In the genomic region with DNA sequence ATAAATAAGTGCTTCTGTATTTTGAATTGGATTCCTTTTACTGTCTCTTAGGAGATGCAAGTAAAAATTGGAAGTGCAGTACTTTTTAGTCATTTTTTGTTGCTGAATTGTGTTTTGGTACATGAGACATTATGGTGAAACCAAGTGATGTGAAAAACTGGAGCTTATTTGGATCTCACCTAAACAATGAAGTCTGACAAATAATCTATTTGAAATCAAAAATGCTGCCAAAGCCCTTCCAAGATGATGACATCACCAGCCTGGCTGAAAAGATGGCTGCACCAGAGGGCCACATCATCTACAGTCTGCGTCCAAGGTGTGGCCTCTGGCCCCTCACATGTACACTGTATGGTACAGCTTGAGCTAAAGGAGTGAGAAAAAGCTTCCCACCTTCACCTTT, we compare ENCODE assay signal across 21 cellular contexts.
DNase-seq lines count a peak whose midpoint lies in the region; ATAC-seq and TF ChIP-seq lines count a peak whose summit lies in the region.
"Had no signal": no experiment of that assay in that cellular context is flagged by ENCODE, and none has a peak within 500 bp of the region (broad histone marks: within the 10 kb centered on the region; RNA-seq: fewer than 3 reads in every experiment).

No MANE protein-coding gene starts in this region.

- no peaks in the 10 kb centered on the region for H3K79me2 ChIP-seq in hepatocyte
- H3K79me2 ChIP-seq in osteoblast (ENCODE audit: insufficient read depth, low read length), result no peaks in the 10 kb centered on the region

- no peaks in the 10 kb centered on the region for H4K20me1 ChIP-seq in hepatocyte (ENCODE audit: insufficient read depth, poor library complexity, severe bottlenecking)
- H4K20me1 ChIP-seq in osteoblast (ENCODE audit: insufficient read depth, low read length), result no peaks in the 10 kb centered on the region
- H4K20me1 ChIP-seq: BLaER1 treated with 17β-estradiol and CSF1 and Interleukin-3, amounts not matched to agents 10 nM and 100 nM had no signal

- H2AFZ ChIP-seq in hepatocyte (no peak overlapping the region), osteoblast (ENCODE audit: low read length) (no peak overlapping the region)
- H2AFZ ChIP-seq: GM23248 had no signal

- TF ChIP-seq POLR2A in right lobe of liver (IDR thresholded peaks at IDR 0.05), result no peak

- H3K9me3 ChIP-seq in hepatocyte (ENCODE audit: low read depth) (no peaks in the 10 kb centered on the region), right lobe of liver (no peaks in the 10 kb centered on the region), osteoblast (ENCODE audit: low read depth, low read length) (no peaks in the 10 kb centered on the region)
- H3K9me3 ChIP-seq: BE2C had no signal

- ATAC-seq in right lobe of liver, result no peak
- ATAC-seq: GM12878 had no signal

- H3K4me1 ChIP-seq in hepatocyte (ENCODE audit: insufficient read depth), result no peaks in the 10 kb centered on the region
- peaks cover 0 to 14% (median 3%) of the 10 kb centered on the region in 4 donors for H3K4me1 ChIP-seq in right lobe of liver
- no peaks in the 10 kb centered on the region for H3K4me1 ChIP-seq in osteoblast (ENCODE audit: insufficient read depth, low read length)
- H3K4me1 ChIP-seq: BE2C; BLaER1 treated with 17β-estradiol and CSF1 and Interleukin-3, amounts not matched to agents 10 nM and 100 nM had no signal

- intact Hi-C loops in dorsolateral prefrontal cortex (cut with DNase I), result no loop called here
- intact Hi-C loops in right lobe of liver (cut with DNase I), result no loop called here

- DNase-seq in dorsolateral prefrontal cortex (no peak), hepatocyte (ENCODE audit: low spot score) (no peak), right lobe of liver (no peak), superior temporal gyrus (ENCODE audit: extremely low spot score) (peak; percentile 66), osteoblast (ENCODE audit: insufficient read length, low spot score, missing footprints) (no peak), NCI-H2081 treated with DMSO at 0.1 percent for 48 hours (lab: John Stamatoyannopoulos, UW) (no peak)
- no peak for DNase-seq in activated effector memory CD4-positive, alpha-beta T cell treated with anti-CD3 and anti-CD28 coated beads, Interleukin-2, amount 50 U/mL, for 16 hours
- DNase-seq: AML-193; BE2C; CD4-positive, alpha-beta T cell; CD8-positive, alpha-beta memory T cell; DMS 273 treated with DMSO at 0.1 percent for 48 hours; DMS79; EL; GDM1; GM23248; H7; HCEC 1CT had no signal

- H3K9me2 ChIP-seq in hepatocyte (replicated peaks; ENCODE audit: insufficient read depth), result no peaks in the 10 kb centered on the region

- 100% methylated on average over 1 of the region's 1 CpG for WGBS in hepatocyte (ENCODE audit: low lambda C conversion rate, missing lambda C conversion rate)
- WGBS in right lobe of liver (ENCODE audit: insufficient coverage, low coverage, low lambda C conversion rate, missing lambda C conversion rate), result 100% methylated on average over 1 of the region's 1 CpG

- H3K27ac ChIP-seq in dorsolateral prefrontal cortex (peak overlapping the region in 34 of 59 donors; percentile 2 to 81 (median 46)), hepatocyte (peak overlapping the region; percentile 5), right lobe of liver (peak overlapping the region in 2 of 3 donors; percentile 85 to 93), osteoblast (ENCODE audit: low read depth, low read length) (no peak overlapping the region)
- H3K27ac ChIP-seq: 22Rv1; BLaER1 treated with 17β-estradiol and CSF1 and Interleukin-3, amounts not matched to agents 10 nM and 100 nM; GM23248 had no signal

- H3K27me3 ChIP-seq in dorsolateral prefrontal cortex (no peaks in the 10 kb centered on the region), hepatocyte (no peaks in the 10 kb centered on the region), right lobe of liver (no peaks in the 10 kb centered on the region), osteoblast (ENCODE audit: insufficient read depth, low read length) (no peaks in the 10 kb centered on the region)
- H3K27me3 ChIP-seq: BE2C; BLaER1 treated with 17β-estradiol and CSF1 and Interleukin-3, amounts not matched to agents 10 nM and 100 nM had no signal

- TF ChIP-seq CTCF in dorsolateral prefrontal cortex (IDR thresholded peaks at IDR 0.05 in 54 of 56, conservative IDR thresholded peaks at IDR 0.05 in 2 of 56; ENCODE audit: low read depth in 1 of 56, partially characterized antibody in 56 of 56) (no peak), hepatocyte (IDR thresholded peaks at IDR 0.05; ENCODE audit: poor library complexity) (no peak), right lobe of liver (IDR thresholded peaks at IDR 0.05) (no peak), osteoblast (IDR thresholded peaks at IDR 0.05; ENCODE audit: extremely low read depth, low read depth, low read length) (no peak)

- no peaks in the 10 kb centered on the region for H3K36me3 ChIP-seq in hepatocyte (replicated peaks; ENCODE audit: insufficient read depth, low read depth)
- H3K36me3 ChIP-seq in right lobe of liver, result no peaks in the 10 kb centered on the region
- H3K36me3 ChIP-seq in osteoblast (ENCODE audit: insufficient read depth, low read length), result no peaks in the 10 kb centered on the region
- H3K36me3 ChIP-seq: BE2C; BLaER1 treated with 17β-estradiol and CSF1 and Interleukin-3, amounts not matched to agents 10 nM and 100 nM had no signal

- H3K4me3 ChIP-seq in dorsolateral prefrontal cortex (no peak overlapping the region), hepatocyte (no peak overlapping the region), right lobe of liver (no peak overlapping the region), osteoblast (ENCODE audit: insufficient read depth, low read length) (no peak overlapping the region)
- H3K4me3 ChIP-seq: BLaER1 treated with 17β-estradiol and CSF1 and Interleukin-3, amounts not matched to agents 10 nM and 100 nM; GM12878; GM23248 had no signal

- H3K4me2 ChIP-seq in hepatocyte, result peak overlapping the region; percentile 22
- H3K4me2 ChIP-seq in osteoblast (ENCODE audit: insufficient read depth, low read length), result no peak overlapping the region
- H3K4me2 ChIP-seq: BLaER1 treated with 17β-estradiol and CSF1 and Interleukin-3, amounts not matched to agents 10 nM and 100 nM had no signal
